Comparison of ENCODE assay signal across 8 cellular contexts in the genomic region with DNA sequence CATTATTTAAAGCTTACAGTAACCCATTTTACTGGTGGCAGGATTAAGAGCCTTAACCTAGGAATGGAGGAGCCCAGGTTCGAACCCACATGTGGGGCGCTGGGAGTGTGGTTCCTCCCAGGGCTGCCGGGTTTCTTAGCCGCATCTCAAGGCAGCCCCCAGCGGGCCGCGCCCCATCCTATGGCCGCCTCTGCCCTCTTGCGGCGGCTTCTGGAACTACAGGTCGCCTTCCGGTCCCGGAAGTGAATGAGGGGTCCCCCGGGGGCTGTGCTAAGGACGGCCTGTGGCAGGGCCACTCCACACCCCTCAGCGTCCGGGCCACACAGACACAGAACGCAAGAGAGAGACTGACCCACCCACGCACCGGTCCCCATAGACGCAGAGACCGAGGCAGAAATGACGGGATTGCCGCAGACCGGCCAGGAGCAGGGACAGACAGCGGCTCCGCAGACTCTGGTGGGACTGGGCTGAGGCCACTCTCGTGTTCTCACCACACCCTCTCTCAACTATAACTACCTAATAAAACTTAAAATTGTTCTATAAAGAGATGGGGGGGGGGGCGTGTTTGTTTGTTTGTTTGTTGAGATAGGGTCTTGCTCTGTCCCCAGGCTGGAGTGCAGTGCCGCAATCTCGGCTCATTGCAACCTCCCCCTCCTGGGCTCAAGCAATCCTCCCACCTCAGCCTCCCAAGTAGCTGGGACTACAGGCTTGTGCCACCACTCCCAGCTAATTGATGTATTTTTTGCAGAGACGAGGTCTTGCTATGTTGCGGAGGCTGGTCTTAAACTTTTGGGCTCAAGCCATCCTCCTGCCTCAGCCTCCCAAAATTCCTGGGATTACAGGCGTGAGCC. TPM values are rescaled to one million over a fixed set of nuclear protein-coding genes. Genes with fewer than 3 reads are reported as not detected.
A peak's percentile ranks its signal among the peaks of the same experiment; 100 is the strongest.
DNase-seq lines count a peak whose midpoint lies in the region; ATAC-seq and TF ChIP-seq lines count a peak whose summit lies in the region.
"Not testable (repeated sequence)": the region's sequence is repeated elsewhere in the genome, so short reads cannot be mapped to it uniquely, and the experiment has no call there.
"Had no signal": no experiment of that assay in that cellular context is flagged by ENCODE, and none has a peak within 500 bp of the region (broad histone marks: within the 10 kb centered on the region; RNA-seq: fewer than 3 reads in every experiment).

No MANE protein-coding gene starts in this region.

- not testable (repeated sequence) for H2AFZ ChIP-seq in PC-3 (ENCODE audit: low read length)

- ATAC-seq in GM18858 (IDR thresholded peaks at IDR 0.05; ENCODE audit: unreplicated experiment), result peak; percentile 76
- peak; percentile 66 for ATAC-seq in GM19467 (IDR thresholded peaks at IDR 0.05; ENCODE audit: unreplicated experiment)
- peak; percentile 91 for ATAC-seq in HG02623 (IDR thresholded peaks at IDR 0.05; ENCODE audit: unreplicated experiment)
- peak; percentile 91 for ATAC-seq in HG03108 (IDR thresholded peaks at IDR 0.05; ENCODE audit: unreplicated experiment)
- ATAC-seq in PC-3, result peak; percentile 95
- peak; percentile 96 for ATAC-seq in body of pancreas
- ATAC-seq in memory B cell (ENCODE audit: low read depth), result peak; percentile 94

- not testable (repeated sequence) for H3K9me3 ChIP-seq in PC-3 (ENCODE audit: low read length); body of pancreas

- H3K9ac ChIP-seq in PC-3 (ENCODE audit: low read length), result not testable (repeated sequence)

- CTCF ChIA-PET in PC-3 (lab: Charles Lee), result not testable (repeated sequence)

- not testable (repeated sequence) for H3K79me2 ChIP-seq in PC-3 (ENCODE audit: low read length)

- not testable (repeated sequence) for TF ChIP-seq CTCF in PC-3 (conservative IDR thresholded peaks at IDR 0.05; ENCODE audit: low read depth, low read length); body of pancreas (IDR thresholded peaks at IDR 0.05)

- H3K4me1 Mint-ChIP-seq in memory B cell, result not testable (repeated sequence)

- not testable (repeated sequence) for H3K36me3 ChIP-seq in PC-3 (ENCODE audit: low read depth, low read length); body of pancreas (replicated peaks in 1 of 2; ENCODE audit: insufficient read depth in 1 of 2, low read depth in 2 of 2)

- BruUV-seq in PC-3 (replicated peaks; lab: Mats Ljungman, UMichigan), result TSS peak; percentile 95

- no CpG with 5 or more reads among the region's 34 CpGs for WGBS in body of pancreas, 2 donors

- H3F3A ChIP-seq in PC-3 (ENCODE audit: low read length, unreplicated experiment), result not testable (repeated sequence)

- intact Hi-C loops in PC-3 (cut with micrococcal nuclease); body of pancreas (cut with DNase I): not testable (repeated sequence)

- H4K20me1 ChIP-seq in PC-3 (ENCODE audit: low read length), result not testable (repeated sequence)

- TF ChIP-seq POLR2A in body of pancreas (IDR thresholded peaks at IDR 0.05), result not testable (repeated sequence)

- H3K4me1 ChIP-seq in PC-3 (ENCODE audit: insufficient read depth, low read length); body of pancreas: not testable (repeated sequence)

- H3K4me3 Mint-ChIP-seq in memory B cell, result not testable (repeated sequence)

- not testable (repeated sequence) for H3K27me3 Mint-ChIP-seq in memory B cell

- not testable (repeated sequence) for H3K27ac ChIP-seq in PC-3 (ENCODE audit: low read length); body of pancreas

- not testable (repeated sequence) for H3K9me2 ChIP-seq in PC-3 (replicated peaks; ENCODE audit: low read length)

- H3K36me3 Mint-ChIP-seq in memory B cell, result not testable (repeated sequence)

- not testable (repeated sequence) for DNase-seq in PC-3; body of pancreas; memory B cell (ENCODE audit: low spot score in 2 of 2)

- H3K27me3 ChIP-seq in PC-3 (ENCODE audit: low read length); body of pancreas: not testable (repeated sequence)

- H3K4me2 ChIP-seq in PC-3 (ENCODE audit: low read length), result not testable (repeated sequence)

- H3K9me3 Mint-ChIP-seq in memory B cell, result not testable (repeated sequence)

- H3K27ac Mint-ChIP-seq in memory B cell, result not testable (repeated sequence)

- H3K4me3 ChIP-seq in PC-3 (ENCODE audit: low read length); body of pancreas: not testable (repeated sequence)

- POLR2A ChIA-PET in PC-3 (lab: Charles Lee; ENCODE audit: unreplicated experiment), result not testable (repeated sequence)

RNA-seq across cellular contexts. Expression of a gene that starts 23.8 kb away (rescaled TPM):
- not detected in 2 replicates for total RNA-seq in PC-3 (2014; rRNA removed)
- 1 to 10 TPM in 1 of 2 donors, under 1 TPM in 1; 0.33 to 1.8 TPM for total RNA-seq in body of pancreas
- total RNA-seq: osteocyte had no signal

RNA-seq across cellular contexts. Expression of a gene that starts 56.8 kb away (rescaled TPM):
- total RNA-seq in PC-3 (2014; rRNA removed), result not detected in 2 replicates
- total RNA-seq in body of pancreas, result not detected
- total RNA-seq: osteocyte had no signal
